In the genomic region with DNA sequence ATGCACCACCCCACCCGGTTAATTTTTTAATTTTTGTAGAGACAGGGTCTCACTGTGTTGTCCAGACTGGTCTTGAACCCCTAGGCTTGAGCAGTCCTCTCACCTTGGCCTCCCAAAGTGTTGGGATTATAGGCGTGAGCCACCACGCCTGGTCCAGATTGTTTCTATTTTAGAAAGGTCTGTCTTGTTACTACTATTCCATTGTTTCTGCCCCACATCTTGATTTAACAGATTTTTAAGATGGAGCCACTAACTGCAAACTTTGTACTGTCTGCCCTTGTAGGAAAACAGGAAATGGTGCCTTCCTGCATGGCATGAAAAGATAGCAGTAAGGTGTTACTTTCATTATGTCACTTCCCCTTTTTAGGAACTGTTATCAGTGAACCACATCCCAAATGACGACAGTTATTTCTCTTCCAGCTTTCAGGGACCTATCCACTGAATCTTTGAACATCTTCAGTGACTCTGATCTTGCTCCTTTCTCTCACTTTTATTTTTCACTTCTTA, we compare ENCODE assay signal across 9 cellular contexts. TPM values are rescaled to one million over a fixed set of nuclear protein-coding genes. Genes with fewer than 3 reads are reported as not detected.
DNase-seq lines count a peak whose midpoint lies in the region; ATAC-seq and TF ChIP-seq lines count a peak whose summit lies in the region.
"Had no signal": no experiment of that assay in that cellular context is flagged by ENCODE, and none has a peak within 500 bp of the region (broad histone marks: within the 10 kb centered on the region; RNA-seq: fewer than 3 reads in every experiment).

No MANE protein-coding gene starts in this region.

- CTCF ChIA-PET in activated B cell treated with CpG ODN at 0.5 μM for 24 hours (lab: Charles Lee), result interaction anchor here (1.5 kb wide), 1 partner anchor 22 kb away, joined by 5 read pairs; no protein-coding TSS in a partner anchor

- H3K36me3 ChIP-seq in osteoblast (ENCODE audit: insufficient read depth, low read length), result peaks cover 18% of the 10 kb centered on the region

- H3K4me1 Mint-ChIP-seq in activated B cell treated with CpG ODN at 0.5 μM for 24 hours, result peaks cover 33% of the 10 kb centered on the region
- peaks cover 1% of the 10 kb centered on the region for H3K4me1 Mint-ChIP-seq in progenitor cell of endocrine pancreas (ENCODE audit: low read depth)

- POLR2A ChIA-PET in activated B cell treated with CpG ODN at 0.5 μM for 24 hours (lab: Charles Lee), result interaction anchor here (0.8 to 4.2 kb wide), 4 partner anchors 22 to 66 kb away, joined by 3 to 99 read pairs (median 8); a partner anchor contains a TSS

- H3K27ac Mint-ChIP-seq in activated B cell treated with CpG ODN at 0.5 μM for 24 hours, result peak overlapping the region; percentile 86
- no peak overlapping the region for H3K27ac Mint-ChIP-seq in progenitor cell of endocrine pancreas

- DNase-seq in CD1c-positive myeloid dendritic cell (ENCODE audit: extremely low spot score) (peak; percentile 41), activated B cell treated with CpG ODN at 0.5 μM for 24 hours (no peak), osteoblast (ENCODE audit: insufficient read length, low spot score, missing footprints) (no peak), progenitor cell of endocrine pancreas (ENCODE audit: low spot score, unreplicated experiment) (no peak), NCI-H128 (lab: John Stamatoyannopoulos, UW; ENCODE audit: unreplicated experiment) (no peak)
- DNase-seq in stimulated activated CD4-positive, alpha-beta T cell treated with anti-CD3 and anti-CD28 coated beads, Interleukin-4, amount 100 ng/mL, for 1 hour, result no peak
- DNase-seq: effector CD4-positive, alpha-beta T cell had no signal

- H3K4me3 ChIP-seq in osteoblast (ENCODE audit: insufficient read depth, low read length), result no peak overlapping the region

- no peaks in the 10 kb centered on the region for H4K20me1 ChIP-seq in osteoblast (ENCODE audit: insufficient read depth, low read length)

- no peak overlapping the region for H3K27ac ChIP-seq in osteoblast (ENCODE audit: low read depth, low read length)

- peak; percentile 75 for ATAC-seq in GM19397 (IDR thresholded peaks at IDR 0.05; ENCODE audit: unreplicated experiment)
- peak; percentile 71 for ATAC-seq in HG03280 (IDR thresholded peaks at IDR 0.05; ENCODE audit: unreplicated experiment)
- ATAC-seq in activated B cell treated with CpG ODN at 0.5 μM for 24 hours (ENCODE audit: low read depth), result peak; percentile 82

- peak overlapping the region; percentile 58 for H3K4me3 Mint-ChIP-seq in activated B cell treated with CpG ODN at 0.5 μM for 24 hours
- H3K4me3 Mint-ChIP-seq in progenitor cell of endocrine pancreas (ENCODE audit: low read depth), result no peak overlapping the region

- H3K9me3 Mint-ChIP-seq in activated B cell treated with CpG ODN at 0.5 μM for 24 hours (peaks cover 2% of the 10 kb centered on the region), progenitor cell of endocrine pancreas (ENCODE audit: low read depth) (no peaks in the 10 kb centered on the region)

- H3K27me3 Mint-ChIP-seq in activated B cell treated with CpG ODN at 0.5 μM for 24 hours (no peaks in the 10 kb centered on the region), progenitor cell of endocrine pancreas (no peaks in the 10 kb centered on the region)

- no peaks in the 10 kb centered on the region for H3K4me1 ChIP-seq in osteoblast (ENCODE audit: insufficient read depth, low read length)

- no peak overlapping the region for H2AFZ ChIP-seq in osteoblast (ENCODE audit: low read length)

- H3K27me3 ChIP-seq in osteoblast (ENCODE audit: insufficient read depth, low read length), result no peaks in the 10 kb centered on the region

- no peak for TF ChIP-seq CTCF in activated B cell treated with CpG ODN at 0.5 μM for 24 hours (IDR thresholded peaks at IDR 0.05)
- no peak for TF ChIP-seq CTCF in osteoblast (IDR thresholded peaks at IDR 0.05; ENCODE audit: extremely low read depth, low read depth, low read length)
- TF ChIP-seq CTCF in progenitor cell of endocrine pancreas (IDR thresholded peaks at IDR 0.05; ENCODE audit: unreplicated experiment), result no peak

- intact Hi-C loops in activated B cell treated with CpG ODN at 0.5 μM for 24 hours (cut with micrococcal nuclease), result loop anchor here (1.0 kb wide), 1 partner anchor 23 kb away; a partner anchor contains a TSS

- no peak overlapping the region for H3K4me2 ChIP-seq in osteoblast (ENCODE audit: insufficient read depth, low read length)

- H3K9me3 ChIP-seq in osteoblast (ENCODE audit: low read depth, low read length), result no peaks in the 10 kb centered on the region

- peaks cover 4% of the 10 kb centered on the region for H3K79me2 ChIP-seq in osteoblast (ENCODE audit: insufficient read depth, low read length)

- peaks cover 64% of the 10 kb centered on the region for H3K36me3 Mint-ChIP-seq in activated B cell treated with CpG ODN at 0.5 μM for 24 hours (ENCODE audit: low read depth)
- H3K36me3 Mint-ChIP-seq in progenitor cell of endocrine pancreas (ENCODE audit: insufficient read depth), result peaks cover 14% of the 10 kb centered on the region

RNA-seq across cellular contexts. Expression of a gene that starts 23.2 kb away (rescaled TPM):
- total RNA-seq in activated B cell treated with CpG ODN at 0.5 μM for 24 hours (258 and 315 TPM in 2 replicates), osteoblast (119 and 126 TPM in 2 replicates), progenitor cell of endocrine pancreas (146 and 149 TPM in 2 replicates)

RNA-seq across cellular contexts. Expression of a gene that starts 23.4 kb away (rescaled TPM):
- total RNA-seq in activated B cell treated with CpG ODN at 0.5 μM for 24 hours, result 23.7 and 30.1 TPM in 2 replicates
- 17.7 and 20.9 TPM in 2 replicates for total RNA-seq in osteoblast
- total RNA-seq in progenitor cell of endocrine pancreas, result 48.8 and 50.0 TPM in 2 replicates

RNA-seq across cellular contexts. Expression of a gene that starts 56.6 kb away (rescaled TPM):
- total RNA-seq in activated B cell treated with CpG ODN at 0.5 μM for 24 hours (15.9 and 19.2 TPM in 2 replicates), osteoblast (19.9 and 21.8 TPM in 2 replicates), progenitor cell of endocrine pancreas (19.9 and 21.7 TPM in 2 replicates)
